ENCODE assay signal across 22 cellular contexts in the genomic region with DNA sequence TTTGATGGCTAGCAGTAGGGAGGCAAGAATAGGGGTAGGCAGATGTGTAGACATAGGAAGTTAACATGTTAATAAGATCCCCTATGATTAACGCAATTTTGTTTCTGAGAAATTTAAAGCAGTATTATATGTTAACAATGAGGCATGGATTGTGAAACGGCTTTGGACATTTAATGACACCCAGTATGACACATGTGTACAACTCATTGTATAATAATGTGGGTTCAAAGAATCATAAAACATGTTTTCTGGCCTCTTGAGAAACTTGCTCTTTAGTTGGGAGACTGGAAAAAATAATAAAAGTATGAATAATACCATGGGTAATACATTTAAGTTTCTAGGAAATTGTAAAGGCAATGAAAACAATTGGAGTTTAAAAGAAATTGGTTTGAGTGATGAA.
"Had no signal": no experiment of that assay in that cellular context is flagged by ENCODE, and none has a peak within 500 bp of the region (broad histone marks: within the 10 kb centered on the region; RNA-seq: fewer than 3 reads in every experiment).

No MANE protein-coding gene starts in this region.

- ATAC-seq: activated CD8-positive, alpha-beta T cell treated with anti-CD3 and anti-CD28 coated beads, Interleukin-2, amount 10 ng/mL, durations not matched to agents 7 days and 5 days; left lobe of liver; lower lobe of right lung; naive thymus-derived CD8-positive, alpha-beta T cell; stimulated activated naive B cell treated with anti-CD40 and anti-IgM and Interleukin-4, amounts not matched to agents 10 μg/mL and 1 μg/mL and 100 μg/mL, for 72 hours had no signal

- DNase-seq: activated CD4-positive, alpha-beta T cell treated with anti-CD3 and anti-CD28 coated beads, Interleukin-2, amount 10 ng/mL, durations not matched to agents 7 days and 5 days; activated CD4-positive, CD25-positive, alpha-beta regulatory T cell treated with anti-CD3 and anti-CD28 coated beads, Interleukin-2, amount 50 U/mL, for 72 hours; activated CD8-positive, alpha-beta T cell treated with anti-CD3 and anti-CD28 coated beads, Interleukin-2, amount 10 ng/mL, durations not matched to agents 7 days and 5 days; activated gamma-delta T cell; aorta; effector memory CD4-positive, alpha-beta T cell; glutamatergic neuron; immature natural killer cell; lower lobe of right lung; naive thymus-derived CD8-positive, alpha-beta T cell; retina; sigmoid colon; stimulated activated CD4-positive, alpha-beta T cell treated with anti-CD3 and anti-CD28 coated beads, Interleukin-2, amount 100 ng/mL, for 48 hours; stimulated activated CD8-positive, alpha-beta memory T cell treated with anti-CD3 and anti-CD28 coated beads, Interleukin-4, amount 100 ng/mL, for 48 hours; stimulated activated naive B cell treated with anti-CD40 and anti-IgM and Interleukin-4, amounts not matched to agents 10 μg/mL and 1 μg/mL and 100 μg/mL, for 72 hours; T-helper 1 cell; testis; WERI-Rb-1 had no signal

- H3K4me3 ChIP-seq: esophagus muscularis mucosa, hepatocyte, lower lobe of right lung, neural progenitor cell, sigmoid colon, testis had no signal
